19 cellular contexts compared by ENCODE assay signal in the genomic region with DNA sequence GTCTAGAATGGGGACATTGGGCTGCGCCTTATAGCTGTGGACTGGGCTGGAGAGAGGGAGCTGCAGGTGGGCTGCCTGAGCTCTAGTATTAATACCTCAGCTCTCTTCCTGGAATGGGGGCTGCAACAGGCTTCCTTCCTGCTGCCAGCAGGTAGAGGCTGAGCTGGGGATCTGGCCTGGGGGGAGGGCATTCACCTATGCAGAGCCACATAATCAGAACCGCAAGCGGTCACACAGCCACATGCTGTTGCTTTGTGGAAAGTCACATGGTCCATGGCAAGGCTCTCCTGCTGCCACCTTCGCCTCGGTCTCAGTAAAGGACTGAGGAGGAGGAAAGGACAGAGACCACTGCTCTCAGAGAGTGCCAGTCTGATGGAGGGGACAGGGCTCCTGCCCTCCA.
"Had no signal": no experiment of that assay in that cellular context is flagged by ENCODE, and none has a peak within 500 bp of the region (broad histone marks: within the 10 kb centered on the region; RNA-seq: fewer than 3 reads in every experiment).

No MANE protein-coding gene starts in this region.

- H3K36me3 Mint-ChIP-seq: type B pancreatic cell had no signal

- H3K36me3 ChIP-seq: ovary, uterus had no signal

- H3K27ac Mint-ChIP-seq: type B pancreatic cell had no signal

- DNase-seq: effector memory CD4-positive, alpha-beta T cell; esophagus squamous epithelium; glutamatergic neuron; islet precursor cell; mammary epithelial cell; mucosa of descending colon; naive thymus-derived CD8-positive, alpha-beta T cell; nucleus accumbens; ovary; sigmoid colon; stimulated activated CD4-positive, alpha-beta T cell treated with anti-CD3 and anti-CD28 coated beads, Interleukin-2, amount 100 ng/mL, for 24 hours; stimulated activated CD4-positive, alpha-beta T cell treated with anti-CD3 and anti-CD28 coated beads, Interleukin-4, amount 100 ng/mL, for 4 hours; stimulated activated naive CD4-positive, alpha-beta T cell treated with Interleukin-2 at 50 U/mL for 16 hours; uterus had no signal

- H3K27ac ChIP-seq: esophagus squamous epithelium, gastroesophageal sphincter, ovary, right atrium auricular region, sigmoid colon, skin epidermis, uterus had no signal

- H3K9me3 Mint-ChIP-seq: naive thymus-derived CD8-positive, alpha-beta T cell; type B pancreatic cell had no signal

- H3K4me1 ChIP-seq: right atrium auricular region, sigmoid colon, uterus had no signal

- H3K9me3 ChIP-seq: esophagus squamous epithelium, gastroesophageal sphincter, mucosa of descending colon, ovary, right atrium auricular region, sigmoid colon, uterus had no signal

- H3K4me3 ChIP-seq: esophagus squamous epithelium, gastroesophageal sphincter, mucosa of descending colon, ovary, right atrium auricular region, sigmoid colon, skin epidermis, uterus had no signal

- H3K4me3 Mint-ChIP-seq: naive thymus-derived CD8-positive, alpha-beta T cell; type B pancreatic cell had no signal

- H3K27me3 ChIP-seq: esophagus squamous epithelium, ovary, right atrium auricular region, sigmoid colon, uterus had no signal

- H3K27me3 Mint-ChIP-seq: naive thymus-derived CD8-positive, alpha-beta T cell; type B pancreatic cell had no signal

- ATAC-seq: gastroesophageal sphincter; left lobe of liver; mucosa of descending colon; naive thymus-derived CD8-positive, alpha-beta T cell had no signal
